Comparison of ENCODE assay signal across 22 cellular contexts in genomic region chr2:6650311-6650710, GRCh38.
A peak's percentile ranks its signal among the peaks of the same experiment; 100 is the strongest.
DNase-seq lines count a peak whose midpoint lies in the region; ATAC-seq and FAIRE-seq lines count a peak whose summit lies in the region.
"Had no signal": no experiment of that assay in that cellular context is flagged by ENCODE, and none has a peak within 500 bp of the region (broad histone marks: within the 10 kb centered on the region; RNA-seq: fewer than 3 reads in every experiment).

No MANE protein-coding gene starts in this region.

- H3K27ac Mint-ChIP-seq in activated naive CD4-positive, alpha-beta T cell treated with anti-CD3 and anti-CD28 coated beads for 36 hours = no peak overlapping the region

- no peaks in the 10 kb centered on the region for H3K4me1 Mint-ChIP-seq in activated naive CD4-positive, alpha-beta T cell treated with anti-CD3 and anti-CD28 coated beads for 36 hours (ENCODE audit: low read depth)

- peaks cover 2% of the 10 kb centered on the region for H3K27me3 Mint-ChIP-seq in activated naive CD4-positive, alpha-beta T cell treated with anti-CD3 and anti-CD28 coated beads for 36 hours (ENCODE audit: low read depth)

- no peaks in the 10 kb centered on the region for H3K9me3 Mint-ChIP-seq in activated naive CD4-positive, alpha-beta T cell treated with anti-CD3 and anti-CD28 coated beads for 36 hours

- CTCF ChIA-PET in activated naive CD4-positive, alpha-beta T cell treated with anti-CD3 and anti-CD28 coated beads for 36 hours (lab: Charles Lee) = no interaction called here

- FAIRE-seq in frontal cortex (lab: Jason Lieb, UNC) = no peak
- FAIRE-seq: GM12892 had no signal

- intact Hi-C loops in activated naive CD4-positive, alpha-beta T cell treated with anti-CD3 and anti-CD28 coated beads for 36 hours (cut with micrococcal nuclease) = no loop called here

- no peaks in the 10 kb centered on the region for H3K36me3 Mint-ChIP-seq in activated naive CD4-positive, alpha-beta T cell treated with anti-CD3 and anti-CD28 coated beads for 36 hours (ENCODE audit: low read depth)

- no peak overlapping the region for H3K4me3 Mint-ChIP-seq in activated naive CD4-positive, alpha-beta T cell treated with anti-CD3 and anti-CD28 coated beads for 36 hours

- DNase-seq in Ammon's horn (ENCODE audit: low spot score) = peak; percentile 76
- DNase-seq in frontal cortex (ENCODE audit: low spot score in 2 of 2) = peak; percentile 19 to 24
- DNase-seq in medulla oblongata (ENCODE audit: extremely low spot score) = peak; percentile 65
- DNase-seq in pons (ENCODE audit: low spot score) = peak; percentile 81
- DNase-seq in cerebellar nuclear complex (lab: John Stamatoyannopoulos, UW) = no peak
- no peak for DNase-seq in NCI-H2081 treated with DMSO at 0.1 percent for 48 hours (lab: John Stamatoyannopoulos, UW)
- no peak for DNase-seq in activated naive CD4-positive, alpha-beta T cell treated with anti-CD3 and anti-CD28 coated beads for 36 hours
- DNase-seq: BE2C, Calu3, DMS79 treated with DMSO at 0.1 percent for 48 hours, NCI-H1048, NCI-H1417, NCI-H1694, NCI-H2029 treated with DMSO at 0.1 percent for 48 hours, NCI-H2227 treated with DMSO at 0.1 percent for 48 hours, NCI-H510A, NCI-H69, Right ventricle myocardium superior, RPMI8226 had no signal

- no peak for ATAC-seq in GM19463 (IDR thresholded peaks at IDR 0.05; ENCODE audit: unreplicated experiment)
- ATAC-seq: HCT116 had no signal

Comparison
In these comparisons a context has a peak if more than half of its experiments do, and no peak if none do; other contexts are left out.
1. DNase-seq: peak in Ammon's horn (single experiment), frontal cortex (2 of 2), medulla oblongata (single experiment) and pons (single experiment); none in cerebellar nuclear complex (0 of 2), NCI-H2081 treated with DMSO at 0.1 percent for 48 hours (single experiment) and activated naive CD4-positive, alpha-beta T cell treated with anti-CD3 and anti-CD28 coated beads for 36 hours (single experiment).